In the genomic region with DNA sequence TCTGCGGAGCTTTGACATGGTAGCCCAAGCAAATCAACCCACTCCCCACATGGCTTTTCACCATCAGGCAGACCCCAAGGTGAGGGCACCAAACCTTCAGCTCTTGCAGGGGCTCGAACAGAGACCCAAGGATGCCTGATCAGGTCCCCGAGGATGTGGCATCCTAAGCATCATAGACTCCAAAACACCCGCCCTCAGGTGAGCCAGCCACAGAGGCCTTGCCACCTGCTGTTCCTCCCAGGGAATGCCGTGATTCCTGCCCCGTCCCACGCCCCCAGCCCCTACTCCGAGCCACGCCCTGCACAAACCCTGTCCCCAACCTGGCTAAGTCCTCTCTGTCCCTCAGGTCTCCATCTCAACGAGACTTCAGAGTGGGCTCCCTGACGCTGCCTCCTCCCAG, we compare ENCODE assay signal across 28 cellular contexts. TPM values are rescaled to one million over a fixed set of nuclear protein-coding genes. Genes with fewer than 3 reads are reported as not detected.
DNase-seq lines count a peak whose midpoint lies in the region; ATAC-seq, FAIRE-seq and TF ChIP-seq lines count a peak whose summit lies in the region.
"Had no signal": no experiment of that assay in that cellular context is flagged by ENCODE, and none has a peak within 500 bp of the region (broad histone marks: within the 10 kb centered on the region; RNA-seq: fewer than 3 reads in every experiment).

No MANE protein-coding gene starts in this region.

- FAIRE-seq in urothelium cell line (lab: Jason Lieb, UNC) = no peak
- FAIRE-seq: D721Med, GM12891, H54 had no signal

- H3K9me3 Mint-ChIP-seq in stimulated activated naive CD8-positive, alpha-beta T cell treated with anti-CD3 and anti-CD28 coated beads, Interleukin-15, amount 100 ng/mL, for 72 hours = no peaks in the 10 kb centered on the region
- no peaks in the 10 kb centered on the region for H3K9me3 Mint-ChIP-seq in endodermal cell
- no peaks in the 10 kb centered on the region for H3K9me3 Mint-ChIP-seq in nephron progenitor cell
- H3K9me3 Mint-ChIP-seq: activated naive CD8-positive, alpha-beta T cell treated with anti-CD3 and anti-CD28 coated beads, Interleukin-2, amount 50 U/mL, for 24 hours; effector memory CD8-positive, alpha-beta T cell; nephron; T-helper 1 cell treated with Interleukin-12 subunit alpha and Interleukin-12 subunit beta and Interleukin-4 antibody, amounts not matched to agents 30 μg/mL and 1 μg/mL, for 36 hours had no signal

- H3K9ac ChIP-seq in endodermal cell (ENCODE audit: extremely low read depth, low read length, poor library complexity, severe bottlenecking) = no peak overlapping the region

- H3K9me3 ChIP-seq in endodermal cell (ENCODE audit: control insufficient read depth, low read length) (no peaks in the 10 kb centered on the region), sigmoid colon (no peaks in the 10 kb centered on the region)

- no peak overlapping the region for H3K4me3 Mint-ChIP-seq in stimulated activated naive CD8-positive, alpha-beta T cell treated with anti-CD3 and anti-CD28 coated beads, Interleukin-15, amount 100 ng/mL, for 72 hours
- H3K4me3 Mint-ChIP-seq in endodermal cell (no peak overlapping the region), nephron progenitor cell (no peak overlapping the region)
- H3K4me3 Mint-ChIP-seq: activated CD4-positive, alpha-beta T cell treated with anti-CD3 and anti-CD28 coated beads for 36 hours; activated naive CD8-positive, alpha-beta T cell treated with anti-CD3 and anti-CD28 coated beads, Interleukin-2, amount 50 U/mL, for 24 hours; effector memory CD8-positive, alpha-beta T cell; nephron; T-helper 1 cell treated with Interleukin-12 subunit alpha and Interleukin-12 subunit beta and Interleukin-4 antibody, amounts not matched to agents 30 μg/mL and 1 μg/mL, for 36 hours had no signal

- H3K36me3 ChIP-seq in endodermal cell (ENCODE audit: control insufficient read depth, insufficient read depth, low read length) (no peaks in the 10 kb centered on the region), sigmoid colon (no peaks in the 10 kb centered on the region)

- DNase-seq in stimulated activated naive CD8-positive, alpha-beta T cell treated with anti-CD3 and anti-CD28 coated beads, Interleukin-15, Interleukin-2, amounts not matched to agents 100 U/mL and 50 U/mL, for 24 hours = no peak
- DNase-seq in stimulated activated naive CD8-positive, alpha-beta T cell treated with anti-CD3 and anti-CD28 coated beads, Interleukin-15, amount 100 ng/mL, for 72 hours = no peak
- DNase-seq in endodermal cell = peak; percentile 24
- DNase-seq in sigmoid colon = peak; percentile 38
- DNase-seq in urothelium cell line (ENCODE audit: low spot score) = no peak
- no peak for DNase-seq in nephron progenitor cell
- DNase-seq in SIG-M5 (lab: John Stamatoyannopoulos, UW) = no peak
- DNase-seq: activated CD4-positive, alpha-beta T cell treated with anti-CD3 and anti-CD28 coated beads for 36 hours; activated gamma-delta T cell; activated naive CD8-positive, alpha-beta T cell treated with anti-CD3 and anti-CD28 coated beads, Interleukin-2, amount 50 U/mL, for 24 hours; effector memory CD8-positive, alpha-beta T cell; foreskin melanocyte; hypothalamus; KG1; NCI-H1436; NCI-H2171; NCI-H69; RPMI8226; substantia nigra had no signal

- 91 to 97% methylated on average over 6 to 11 of the region's 11 CpGs for WGBS in endodermal cell (ENCODE audit: insufficient coverage in 1 of 2, insufficient read length in 1 of 2), 2 experiments
- 84 to 87% methylated on average over 11 of the region's 11 CpGs for WGBS in sigmoid colon, 2 donors

- TF ChIP-seq CTCF in endodermal cell (conservative IDR thresholded peaks at IDR 0.05) (no peak), sigmoid colon (IDR thresholded peaks at IDR 0.05) (no peak), nephron progenitor cell (IDR thresholded peaks at IDR 0.05) (no peak)

- H3K4me1 Mint-ChIP-seq in stimulated activated naive CD8-positive, alpha-beta T cell treated with anti-CD3 and anti-CD28 coated beads, Interleukin-15, amount 100 ng/mL, for 72 hours = no peaks in the 10 kb centered on the region
- no peaks in the 10 kb centered on the region for H3K4me1 Mint-ChIP-seq in endodermal cell
- H3K4me1 Mint-ChIP-seq in nephron progenitor cell = peaks cover 8% of the 10 kb centered on the region
- H3K4me1 Mint-ChIP-seq: activated CD4-positive, alpha-beta T cell treated with anti-CD3 and anti-CD28 coated beads for 36 hours; activated naive CD8-positive, alpha-beta T cell treated with anti-CD3 and anti-CD28 coated beads, Interleukin-2, amount 50 U/mL, for 24 hours; nephron had no signal

- no peak for TF ChIP-seq POLR2A in sigmoid colon (IDR thresholded peaks at IDR 0.05)

- H3K4me3 ChIP-seq in endodermal cell (ENCODE audit: low read length) = no peak overlapping the region
- H3K4me3 ChIP-seq in sigmoid colon = no peak overlapping the region
- H3K4me3 ChIP-seq: skin epidermis had no signal

- TF ChIP-seq EP300 in sigmoid colon (IDR thresholded peaks at IDR 0.05) = no peak

- ATAC-seq in stimulated activated naive CD8-positive, alpha-beta T cell treated with anti-CD3 and anti-CD28 coated beads, Interleukin-15, Interleukin-2, amounts not matched to agents 100 U/mL and 50 U/mL, for 24 hours = peak; percentile 26
- ATAC-seq in stimulated activated naive CD8-positive, alpha-beta T cell treated with anti-CD3 and anti-CD28 coated beads, Interleukin-15, amount 100 ng/mL, for 72 hours = no peak
- no peak for ATAC-seq in GM21447 (IDR thresholded peaks at IDR 0.05; ENCODE audit: unreplicated experiment)
- ATAC-seq: activated CD4-positive, alpha-beta T cell treated with anti-CD3 and anti-CD28 coated beads for 36 hours; activated naive CD8-positive, alpha-beta T cell treated with anti-CD3 and anti-CD28 coated beads, Interleukin-2, amount 50 U/mL, for 24 hours; effector memory CD8-positive, alpha-beta T cell; esophagus mucosa had no signal

- intact Hi-C loops in sigmoid colon (cut with DNase I) = no loop called here

- H3K27me3 Mint-ChIP-seq in stimulated activated naive CD8-positive, alpha-beta T cell treated with anti-CD3 and anti-CD28 coated beads, Interleukin-15, amount 100 ng/mL, for 72 hours = peaks cover 8% of the 10 kb centered on the region
- H3K27me3 Mint-ChIP-seq in endodermal cell (ENCODE audit: insufficient read depth) = peaks cover 1% of the 10 kb centered on the region
- peaks cover 16% of the 10 kb centered on the region for H3K27me3 Mint-ChIP-seq in nephron progenitor cell (ENCODE audit: low read depth, poor library complexity)
- H3K27me3 Mint-ChIP-seq: activated CD4-positive, alpha-beta T cell treated with anti-CD3 and anti-CD28 coated beads for 36 hours; activated naive CD8-positive, alpha-beta T cell treated with anti-CD3 and anti-CD28 coated beads, Interleukin-2, amount 50 U/mL, for 24 hours had no signal

- H3K27ac ChIP-seq in endodermal cell (ENCODE audit: low read depth, low read length) (no peak overlapping the region), sigmoid colon (no peak overlapping the region)
- H3K27ac ChIP-seq: C4-2B, skin epidermis had no signal

- H3K27ac Mint-ChIP-seq in stimulated activated naive CD8-positive, alpha-beta T cell treated with anti-CD3 and anti-CD28 coated beads, Interleukin-15, amount 100 ng/mL, for 72 hours = no peak overlapping the region
- H3K27ac Mint-ChIP-seq in endodermal cell (no peak overlapping the region), nephron progenitor cell (no peak overlapping the region)
- H3K27ac Mint-ChIP-seq: activated CD4-positive, alpha-beta T cell treated with anti-CD3 and anti-CD28 coated beads for 36 hours; activated naive CD8-positive, alpha-beta T cell treated with anti-CD3 and anti-CD28 coated beads, Interleukin-2, amount 50 U/mL, for 24 hours; effector memory CD8-positive, alpha-beta T cell; nephron; T-helper 1 cell treated with Interleukin-12 subunit alpha and Interleukin-12 subunit beta and Interleukin-4 antibody, amounts not matched to agents 30 μg/mL and 1 μg/mL, for 36 hours had no signal

- no peaks in the 10 kb centered on the region for H3K4me1 ChIP-seq in endodermal cell (ENCODE audit: control insufficient read depth, insufficient read depth, low read length)
- H3K4me1 ChIP-seq in sigmoid colon = no peaks in the 10 kb centered on the region

- no peaks in the 10 kb centered on the region for H3K36me3 Mint-ChIP-seq in endodermal cell (ENCODE audit: low read depth)
- no peaks in the 10 kb centered on the region for H3K36me3 Mint-ChIP-seq in nephron progenitor cell (ENCODE audit: low read depth)

- H3K27me3 ChIP-seq in endodermal cell (ENCODE audit: control insufficient read depth, insufficient read depth, low read length, poor library complexity, severe bottlenecking) = no peaks in the 10 kb centered on the region
- H3K27me3 ChIP-seq in sigmoid colon = no peaks in the 10 kb centered on the region

RNA-seq across cellular contexts. Expression of a gene that starts 34.7 kb away (rescaled TPM):
- total RNA-seq in endodermal cell (10 to 100 TPM; 46.8 to 50.4 TPM), sigmoid colon (10 to 100 TPM; 28.9 to 59.5 (median 42.1) TPM)
- polyA plus RNA-seq in endodermal cell (2013, experiment 1 of 2) = 48.2 TPM
- polyA plus RNA-seq in endodermal cell (2013, experiment 2 of 2) = 42.7 TPM
- 10 to 100 TPM in 2 of 3 donors, 1 to 10 TPM in 1; 5.1 to 27.6 (median 19.8) TPM for polyA plus RNA-seq in sigmoid colon

Comparison
In these comparisons a context has a peak if more than half of its experiments do, and no peak if none do; other contexts are left out.
1. DNase-seq: peak in endodermal cell (single experiment) and sigmoid colon (single experiment); none in stimulated activated naive CD8-positive, alpha-beta T cell treated with anti-CD3 and anti-CD28 coated beads, Interleukin-15, Interleukin-2, amounts not matched to agents 100 U/mL and 50 U/mL, for 24 hours (single experiment), stimulated activated naive CD8-positive, alpha-beta T cell treated with anti-CD3 and anti-CD28 coated beads, Interleukin-15, amount 100 ng/mL, for 72 hours (0 of 2), urothelium cell line (single experiment), nephron progenitor cell (single experiment) and SIG-M5 (single experiment).